In genomic region chr9:127225747-127226646, GRCh38 we compare ENCODE assay signal across 8 cellular contexts. TPM values are rescaled to one million over a fixed set of nuclear protein-coding genes. Genes with fewer than 3 reads are reported as not detected.
DNase-seq lines count a peak whose midpoint lies in the region; ATAC-seq and TF ChIP-seq lines count a peak whose summit lies in the region.

No MANE protein-coding gene starts in this region.

- WGBS in HUES64 = 30% methylated on average over 50 of the region's 50 CpGs
- 5 to 8% methylated on average over 34 to 50 of the region's 50 CpGs for WGBS in aorta, 2 donors

- in situ Hi-C loops in brain microvascular endothelial cell (cut with HindIII; ENCODE audit: low pct_ligation_motif_present, low sequenced_read_pairs) = no loop called here

- H3K27ac ChIP-seq in HUES64 (ENCODE audit: low read depth, low read length) (no peak overlapping the region), brain microvascular endothelial cell (no peak overlapping the region), aorta (ENCODE audit: low read depth in 1 of 2, low read length in 2 of 2) (peak overlapping the region; percentile 17 to 55)

- no peaks in the 10 kb centered on the region for H3K4me1 ChIP-seq in HUES64 (ENCODE audit: insufficient read depth, low read length)
- H3K4me1 ChIP-seq in aorta (ENCODE audit: control insufficient read depth in 1 of 2, insufficient read depth in 2 of 2, low read length in 2 of 2) = no peaks in the 10 kb centered on the region

- ATAC-seq in aorta (ENCODE audit: low FRiP score) = no peak

- peaks cover 41% of the 10 kb centered on the region for H3K27me3 ChIP-seq in HUES64 (ENCODE audit: insufficient read depth, low read length)
- H3K27me3 ChIP-seq in brain microvascular endothelial cell (replicated peaks) = peaks cover 6% of the 10 kb centered on the region
- H3K27me3 ChIP-seq in aorta (ENCODE audit: control insufficient read depth in 1 of 2, insufficient read depth in 2 of 2, low read length in 1 of 2) = no peaks in the 10 kb centered on the region

- DNase-seq in DMS79 (lab: John Stamatoyannopoulos, UW) = peak; percentile 11
- peak; percentile 18 for DNase-seq in brain microvascular endothelial cell
- peak; percentile 88 for DNase-seq in mesenteric fat pad (ENCODE audit: low spot score)
- DNase-seq in aorta = peak; percentile 66 to 83
- no peak for DNase-seq in stimulated activated naive CD4-positive, alpha-beta T cell (lab: John Stamatoyannopoulos, UW)
- DNase-seq in HT-29 (ENCODE audit: low spot score) = no peak
- no peak for DNase-seq in UCSD-AML1 (lab: John Stamatoyannopoulos, UW; ENCODE audit: unreplicated experiment)

- H3K36me3 ChIP-seq in HUES64 (ENCODE audit: insufficient read depth, low read length) (no peaks in the 10 kb centered on the region), brain microvascular endothelial cell (replicated peaks) (no peaks in the 10 kb centered on the region), aorta (ENCODE audit: control insufficient read depth in 1 of 2, insufficient read depth in 2 of 2, low read length in 1 of 2) (no peaks in the 10 kb centered on the region)

- no peak overlapping the region for H3K9ac ChIP-seq in HUES64 (ENCODE audit: low read depth, low read length)

- no peak for TF ChIP-seq CTCF in brain microvascular endothelial cell (IDR thresholded peaks at IDR 0.05; ENCODE audit: low read depth, low read length, missing control alignments)

- H3K9me3 ChIP-seq in HUES64 (ENCODE audit: insufficient read depth, low read depth, low read length) (no peaks in the 10 kb centered on the region), aorta (ENCODE audit: control insufficient read depth, low read length) (no peaks in the 10 kb centered on the region)

- intact Hi-C loops in aorta (cut with DNase I) = loop anchor here in 1 of 2 donors (5.0 kb wide), 1 partner anchor 86 kb away; no protein-coding TSS in a partner anchor

- H3K4me3 ChIP-seq in HUES64 (ENCODE audit: low read length) = peak overlapping the region; percentile 68
- peak overlapping the region; percentile 57 for H3K4me3 ChIP-seq in brain microvascular endothelial cell (ENCODE audit: low read depth, low read length)
- H3K4me3 ChIP-seq in aorta (ENCODE audit: low read length in 2 of 2) = peak overlapping the region; percentile 65 to 83

RNA-seq across cellular contexts. Expression of gene GARNL3, which starts 38.6 kb away (rescaled TPM):
- polyA plus RNA-seq in HUES64 (2013, experiment 1 of 2) = 3.5 TPM
- 3.9 TPM for polyA plus RNA-seq in HUES64 (2013, experiment 2 of 2)
- total RNA-seq in mesenteric fat pad (5.6 TPM), aorta (10 to 100 TPM; 59.1 to 70.9 TPM)
- 10 to 100 TPM in 1 of 2 donors, 1 to 10 TPM in 1; 6.3 to 26.6 TPM for polyA plus RNA-seq in aorta
- 0.56 and 1.3 TPM in 2 replicates for total RNA-seq in HT-29 (2014; rRNA removed; shearing (Covaris generic))

Comparison
In these comparisons a context has a peak if more than half of its experiments do, and no peak if none do; other contexts are left out.
1. DNase-seq: peak in DMS79 (single experiment), brain microvascular endothelial cell (single experiment), mesenteric fat pad (single experiment) and aorta (2 of 2); none in stimulated activated naive CD4-positive, alpha-beta T cell (0 of 6), HT-29 (single experiment) and UCSD-AML1 (single experiment).
2. H3K27ac ChIP-seq: peak in aorta (2 of 2); none in HUES64 (single experiment) and brain microvascular endothelial cell (single experiment).
3. Peak in every context shown above with its lines, with median percentiles within 50 percentile points of each other: H3K4me3 ChIP-seq.